11 cellular contexts compared by ENCODE assay signal in the genomic region with DNA sequence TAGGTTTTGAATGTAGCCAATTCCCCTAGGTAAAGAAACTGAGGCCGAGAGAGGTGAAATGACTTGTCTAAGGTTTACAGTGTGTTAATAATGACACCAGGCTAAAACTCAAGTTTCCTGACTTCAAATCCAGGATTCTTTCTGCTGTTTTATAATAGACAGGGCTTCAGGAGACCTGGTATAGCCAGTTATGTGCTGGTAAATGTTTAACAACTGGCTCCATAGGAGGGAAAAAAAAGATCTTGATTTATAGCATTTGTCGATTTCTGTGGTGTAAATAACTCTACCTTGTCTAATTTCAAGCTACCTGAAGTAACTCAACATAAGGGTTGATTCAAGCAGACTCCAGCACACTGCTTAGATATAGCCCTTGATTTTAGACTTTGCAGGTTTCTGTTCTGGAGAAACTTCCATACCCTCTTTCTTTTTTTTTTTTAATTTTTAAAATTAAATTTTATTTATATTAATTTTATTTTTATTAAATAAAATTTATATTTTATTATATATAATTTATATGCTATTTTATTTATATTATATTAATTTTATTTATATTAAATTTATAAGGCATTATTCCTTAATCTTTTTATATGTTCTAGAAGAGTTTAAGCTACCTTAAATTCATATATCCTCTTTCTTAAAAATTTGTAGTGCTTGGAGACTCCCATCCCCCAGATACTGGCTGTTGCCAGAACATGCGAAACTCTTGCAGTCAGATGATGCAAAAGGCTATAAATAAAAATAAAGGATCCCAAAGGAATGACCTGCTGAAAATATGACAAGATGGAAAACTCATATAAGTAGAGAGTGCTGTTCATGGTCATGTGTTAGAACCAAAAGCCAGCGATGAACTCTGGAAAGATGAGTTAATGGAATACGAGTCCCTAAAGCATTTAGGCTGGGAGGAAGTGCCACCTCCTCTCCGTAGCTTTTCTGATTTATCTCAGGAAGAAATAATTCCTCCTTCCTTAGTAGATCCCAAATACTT. TPM values are rescaled to one million over a fixed set of nuclear protein-coding genes. Genes with fewer than 3 reads are reported as not detected.
DNase-seq lines count a peak whose midpoint lies in the region; ATAC-seq, FAIRE-seq and TF ChIP-seq lines count a peak whose summit lies in the region.
"Had no signal": no experiment of that assay in that cellular context is flagged by ENCODE, and none has a peak within 500 bp of the region (broad histone marks: within the 10 kb centered on the region; RNA-seq: fewer than 3 reads in every experiment).

No MANE protein-coding gene starts in this region.

- TF ChIP-seq POLR2A in A549 (IDR thresholded peaks at IDR 0.05; ENCODE audit: low read length) (no peak), gastroesophageal sphincter (IDR thresholded peaks at IDR 0.05) (no peak)

- TF ChIP-seq CTCF in A549 (IDR thresholded peaks at IDR 0.05) (no peak), gastroesophageal sphincter (IDR thresholded peaks at IDR 0.05) (no peak), psoas muscle (IDR thresholded peaks at IDR 0.05) (no peak), endothelial cell (IDR thresholded peaks at IDR 0.05; ENCODE audit: unreplicated experiment) (no peak)

- H3K27ac ChIP-seq in A549 = peak overlapping the region; percentile 96 to 99
- peak overlapping the region; percentile 80 to 92 (median 84) for H3K27ac ChIP-seq in gastroesophageal sphincter
- peak overlapping the region; percentile 92 for H3K27ac ChIP-seq in psoas muscle
- H3K27ac ChIP-seq in CD4-positive, alpha-beta memory T cell (ENCODE audit: low read depth, low read length) = no peak overlapping the region

- H3K9me3 ChIP-seq in A549 = no peaks in the 10 kb centered on the region
- H3K9me3 ChIP-seq in gastroesophageal sphincter = no peaks in the 10 kb centered on the region
- H3K9me3 ChIP-seq in psoas muscle = no peaks in the 10 kb centered on the region
- no peaks in the 10 kb centered on the region for H3K9me3 ChIP-seq in CD4-positive, alpha-beta memory T cell (ENCODE audit: control insufficient read depth in 1 of 2, low read length in 2 of 2)

- no peak for FAIRE-seq in A549 (lab: Jason Lieb, UNC)
- FAIRE-seq: H1 had no signal

- H3K27me3 ChIP-seq in gastroesophageal sphincter = no peaks in the 10 kb centered on the region
- H3K27me3 ChIP-seq in psoas muscle (ENCODE audit: insufficient read depth in 3 of 3, low read length in 2 of 3) = no peaks in the 10 kb centered on the region
- no peaks in the 10 kb centered on the region for H3K27me3 ChIP-seq in CD4-positive, alpha-beta memory T cell (ENCODE audit: insufficient read depth, low read length)

- 46% methylated on average over 6 of the region's 6 CpGs for WGBS in A549 (ENCODE audit: missing lambda C conversion rate)
- 16 to 33% methylated on average over 6 of the region's 6 CpGs for WGBS in gastroesophageal sphincter (ENCODE audit: low coverage in 1 of 2), 2 donors
- WGBS in psoas muscle, 3 donors = 18 to 23% (median 20%) methylated on average over 6 of the region's 6 CpGs

- TF ChIP-seq RAD21 in A549 (conservative IDR thresholded peaks at IDR 0.05 in 1 of 2, IDR thresholded peaks at IDR 0.05 in 1 of 2) = no peak

- H3K4me1 ChIP-seq in A549 (peaks cover 48% of the 10 kb centered on the region), gastroesophageal sphincter (peaks cover 5 to 53% (median 23%) of the 10 kb centered on the region in 3 donors), psoas muscle (peaks cover 42% of the 10 kb centered on the region)
- no peaks in the 10 kb centered on the region for H3K4me1 ChIP-seq in CD4-positive, alpha-beta memory T cell (ENCODE audit: insufficient read depth, low read length)

- POLR2A ChIA-PET in A549 (lab: Yijun Ruan, JAX) = interaction anchor here (1.8 kb wide), 1 partner anchor 35 kb away, joined by 6 read pairs; a partner anchor contains a TSS
- POLR2A ChIA-PET in CD4-positive, alpha-beta memory T cell (lab: Charles Lee; ENCODE audit: partially characterized antibody) = no interaction called here

- H3K27ac Mint-ChIP-seq in endothelial cell (ENCODE audit: unreplicated experiment) = no peak overlapping the region
- H3K27ac Mint-ChIP-seq in CD4-positive, alpha-beta memory T cell = no peak overlapping the region

- intact Hi-C loops in psoas muscle (cut with DNase I) = loop anchor here in 1 of 2 donors (5.0 kb wide), 1 partner anchor 38 kb away; no protein-coding TSS in a partner anchor
- intact Hi-C loops in CD4-positive, alpha-beta memory T cell (cut with micrococcal nuclease) = no loop called here

- H3K36me3 ChIP-seq in gastroesophageal sphincter = no peaks in the 10 kb centered on the region
- no peaks in the 10 kb centered on the region for H3K36me3 ChIP-seq in psoas muscle (ENCODE audit: insufficient read depth in 1 of 2, low read depth in 1 of 2)
- no peaks in the 10 kb centered on the region for H3K36me3 ChIP-seq in CD4-positive, alpha-beta memory T cell (ENCODE audit: insufficient read depth, low read length)

- TF ChIP-seq EP300 in A549 (IDR thresholded peaks at IDR 0.05) (no peak), gastroesophageal sphincter (IDR thresholded peaks at IDR 0.05) (no peak)

- H3K4me3 ChIP-seq in A549 (no peak overlapping the region), gastroesophageal sphincter (no peak overlapping the region), psoas muscle (peak overlapping the region; percentile 5)
- no peak overlapping the region for H3K4me3 ChIP-seq in CD4-positive, alpha-beta memory T cell (ENCODE audit: low read length in 2 of 2)

- CTCF ChIA-PET in A549 (lab: Yijun Ruan, JAX) = interaction anchor here (0.9 kb wide), 1 partner anchor 64 kb away, joined by 3 read pairs; no protein-coding TSS in a partner anchor
- CTCF ChIA-PET in CD4-positive, alpha-beta memory T cell (lab: Charles Lee; ENCODE audit: partially characterized antibody) = no interaction called here

- DNase-seq in A549 (ENCODE audit: low read depth in 1 of 2, low spot score in 1 of 2) (no peak), psoas muscle (no peak), endothelial cell (ENCODE audit: low spot score) (no peak), NCI-H526 treated with DMSO at 0.1 percent for 48 hours (lab: John Stamatoyannopoulos, UW) (no peak), hypothalamus (lab: John Stamatoyannopoulos, UW) (no peak)
- DNase-seq in CD4-positive, alpha-beta memory T cell = no peak
- DNase-seq: activated CD4-positive, alpha-beta T cell treated with anti-CD3 and anti-CD28 coated beads for 48 hours; GDM1 had no signal

- no peak overlapping the region for H3K4me3 Mint-ChIP-seq in endothelial cell (ENCODE audit: unreplicated experiment)
- no peak overlapping the region for H3K4me3 Mint-ChIP-seq in CD4-positive, alpha-beta memory T cell

- no peak for ATAC-seq in A549
- ATAC-seq in SK-N-SH treated with all-trans-retinoic acid at 6 μM for 48 hours = peak; percentile 16
- ATAC-seq in gastroesophageal sphincter = peak; percentile 41
- peak; percentile 46 to 65 (median 58) for ATAC-seq in psoas muscle

- H3K27me3 Mint-ChIP-seq in endothelial cell (ENCODE audit: unreplicated experiment) = peaks cover 2% of the 10 kb centered on the region
- peaks cover 9 to 11% of the 10 kb centered on the region in 2 donors for H3K27me3 Mint-ChIP-seq in CD4-positive, alpha-beta memory T cell

- H3K9me3 Mint-ChIP-seq in endothelial cell (ENCODE audit: unreplicated experiment) = no peaks in the 10 kb centered on the region
- H3K9me3 Mint-ChIP-seq in CD4-positive, alpha-beta memory T cell = no peaks in the 10 kb centered on the region

- no peaks in the 10 kb centered on the region for H3K36me3 Mint-ChIP-seq in endothelial cell (ENCODE audit: low read depth, unreplicated experiment)
- no peaks in the 10 kb centered on the region for H3K36me3 Mint-ChIP-seq in CD4-positive, alpha-beta memory T cell

- H3K4me1 Mint-ChIP-seq in endothelial cell (ENCODE audit: unreplicated experiment) = peaks cover 7% of the 10 kb centered on the region
- H3K4me1 Mint-ChIP-seq in CD4-positive, alpha-beta memory T cell = no peaks in the 10 kb centered on the region

- H3K4me2 ChIP-seq in A549 = peak overlapping the region; percentile 54

TF ChIP-seq in A549, 52 proteins besides CTCF, POLR2A, EP300 and RAD21 (continues in another document):
- TF ChIP-seq RNF2 (IDR thresholded peaks at IDR 0.05; ENCODE audit: borderline replicate concordance, low read depth) (no peak), TFCP2L1 (CRISPR knock-in tag; IDR thresholded peaks at IDR 0.05) (no peak), MAZ (IDR thresholded peaks at IDR 0.05; ENCODE audit: borderline replicate concordance, low read depth, low read length) (no peak), NFE2L2 (conservative IDR thresholded peaks at IDR 0.05; ENCODE audit: low read length) (no peak)

TF ChIP-seq in SK-N-SH treated with all-trans-retinoic acid at 6 μM for 48 hours, 23 proteins besides CTCF, POLR2A, EP300 and RAD21:
- TF ChIP-seq GLIS3 (CRISPR knock-in tag; IDR thresholded peaks at IDR 0.05) = no peak
- TF ChIP-seq ISL1 (CRISPR knock-in tag; IDR thresholded peaks at IDR 0.05) = peak; percentile 52

RNA-seq across cellular contexts. Expression of a gene that starts 35.4 kb away (rescaled TPM):
- polyA plus RNA-seq in A549 (2011; rRNA removed) = 119 and 180 TPM in 2 replicates
- 79.7 and 102 TPM in 2 replicates for polyA plus RNA-seq in A549 (2012; cell fraction: cytosol; rRNA removed)
- 74.1 and 125 TPM in 2 replicates for polyA plus RNA-seq in A549 (2012; cell fraction: nucleus; rRNA removed)
- polyA plus RNA-seq in A549 (2017; fragmentation: RNase III; extraction: RNeasy Plus Mini Kit Qiagen cat#74134 plus additional on column Dnase treatment) = 140 to 141 TPM (median 141 TPM) in 3 replicates
- 52.7 and 59.3 TPM in 2 replicates for polyA minus RNA-seq in A549 (2011; rRNA and poly(A)+ RNA removed)
- total RNA-seq in gastroesophageal sphincter = 100 to 1,000 TPM in 1 of 4 donors, 10 to 100 TPM in 3; 51.5 to 117 (median 76.2) TPM
- total RNA-seq in psoas muscle = 10 to 100 TPM; 29.5 to 54.0 (median 46.7) TPM
- polyA plus RNA-seq in psoas muscle = 10 to 100 TPM; 28.8 to 56.6 (median 42.0) TPM
- 101 TPM for total RNA-seq in endothelial cell (ENCODE audit: unreplicated experiment)
- 100 to 1,000 TPM; 163 to 169 TPM for total RNA-seq in CD4-positive, alpha-beta memory T cell
- 100 to 1,000 TPM; 109 to 111 TPM for polyA plus RNA-seq in CD4-positive, alpha-beta memory T cell

RNA-seq across cellular contexts. Expression of a gene that starts 55.9 kb away (rescaled TPM):
- 38.1 and 106 TPM in 2 replicates for polyA plus RNA-seq in A549 (2011; rRNA removed)
- 16.8 and 21.2 TPM in 2 replicates for polyA plus RNA-seq in A549 (2012; cell fraction: cytosol; rRNA removed)
- polyA plus RNA-seq in A549 (2012; cell fraction: nucleus; rRNA removed) = 12.3 and 16.1 TPM in 2 replicates
- 34.4 to 37.5 TPM (median 36.1 TPM) in 3 replicates for polyA plus RNA-seq in A549 (2017; fragmentation: RNase III; extraction: RNeasy Plus Mini Kit Qiagen cat#74134 plus additional on column Dnase treatment)
- polyA minus RNA-seq in A549 (2011; rRNA and poly(A)+ RNA removed) = 41.1 and 125 TPM in 2 replicates
- 100 to 1,000 TPM; 136 to 246 (median 207) TPM for total RNA-seq in gastroesophageal sphincter
- 10 to 100 TPM; 56.7 to 63.1 (median 60.0) TPM for total RNA-seq in psoas muscle
- polyA plus RNA-seq in psoas muscle = 100 to 1,000 TPM in 1 of 3 donors, 10 to 100 TPM in 2; 39.5 to 179 (median 74.0) TPM
- 113 TPM for total RNA-seq in endothelial cell (ENCODE audit: unreplicated experiment)
- 100 to 1,000 TPM; 156 to 160 TPM for total RNA-seq in CD4-positive, alpha-beta memory T cell
- polyA plus RNA-seq in CD4-positive, alpha-beta memory T cell = 100 to 1,000 TPM; 127 to 140 TPM

Comparison
In these comparisons a context has a peak if more than half of its experiments do, and no peak if none do; other contexts are left out.
1. ATAC-seq: peak in SK-N-SH treated with all-trans-retinoic acid at 6 μM for 48 hours (single experiment), gastroesophageal sphincter (single experiment) and psoas muscle (4 of 4); none in A549 (0 of 2).